In genomic region chr5:3201121-3201520, GRCh38 we compare ENCODE assay signal across 28 cellular contexts.
"Had no signal": no experiment of that assay in that cellular context is flagged by ENCODE, and none has a peak within 500 bp of the region (broad histone marks: within the 10 kb centered on the region; RNA-seq: fewer than 3 reads in every experiment).

No MANE protein-coding gene starts in this region.

- H3K27ac ChIP-seq: coronary artery, dorsolateral prefrontal cortex, epithelial cell of prostate, esophagus squamous epithelium, gastrocnemius medialis, heart right ventricle, left lung had no signal

- FAIRE-seq: colon, endometrium, islet of Langerhans, keratinocyte had no signal

- H3K4me1 ChIP-seq: gastrocnemius medialis, left lung had no signal

- DNase-seq: dermis blood vessel endothelial cell; effector CD8-positive, alpha-beta T cell; effector memory CD8-positive, alpha-beta T cell; endodermal cell; erythroblast; esophagus squamous epithelium; foreskin fibroblast; foreskin melanocyte; gastrocnemius medialis; glutamatergic neuron; head of caudate nucleus; heart right ventricle; hippocampal formation; left cardiac atrium; left ventricle myocardium superior; mammary epithelial cell; mesendoderm; midbrain had no signal

- H3K9me3 ChIP-seq: esophagus squamous epithelium, gastrocnemius medialis had no signal

- H3K36me3 ChIP-seq: esophagus squamous epithelium, gastrocnemius medialis, heart right ventricle, left lung had no signal

- H3K4me3 ChIP-seq: coronary artery, dorsolateral prefrontal cortex, esophagus squamous epithelium, gastrocnemius medialis, heart right ventricle, left lung, lung had no signal

- ATAC-seq: effector memory CD8-positive, alpha-beta T cell; esophagus mucosa; gastrocnemius medialis; heart right ventricle; left cardiac atrium; left lung; left ventricle myocardium superior had no signal
